ENCODE assay signal across 10 cellular contexts in genomic region chr17:78133179-78133951, GRCh38. TPM values are rescaled to one million over a fixed set of nuclear protein-coding genes. Genes with fewer than 3 reads are reported as not detected.
DNase-seq lines count a peak whose midpoint lies in the region; ATAC-seq and TF ChIP-seq lines count a peak whose summit lies in the region.
"Had no signal": no experiment of that assay in that cellular context is flagged by ENCODE, and none has a peak within 500 bp of the region (broad histone marks: within the 10 kb centered on the region; RNA-seq: fewer than 3 reads in every experiment).

No MANE protein-coding gene starts in this region.

- H3K79me2 ChIP-seq in DOHH2 (ENCODE audit: control insufficient read depth, low read length) (peaks cover 58% of the 10 kb centered on the region), MM.1S (ENCODE audit: low read length) (peaks cover 63% of the 10 kb centered on the region)

- no peak overlapping the region for H2AFZ ChIP-seq in MM.1S (ENCODE audit: low read length)
- no peak overlapping the region for H2AFZ ChIP-seq in neuronal stem cell (ENCODE audit: low read length)

- H2BK12ac ChIP-seq in neuronal stem cell (ENCODE audit: low read length), result peak overlapping the region; percentile 95

- peak overlapping the region; percentile 29 for H2BK5ac ChIP-seq in neuronal stem cell (ENCODE audit: low read length)

- TF ChIP-seq CTCF in DOHH2 (IDR thresholded peaks at IDR 0.05; ENCODE audit: low read depth, low read length, poor library complexity, severe bottlenecking) (no peak), MM.1S (IDR thresholded peaks at IDR 0.05; ENCODE audit: low read length) (no peak)

- H3K23ac ChIP-seq in neuronal stem cell (ENCODE audit: low read depth, low read length, poor library complexity), result peak overlapping the region; percentile 98

- no peaks in the 10 kb centered on the region for H3K27me3 ChIP-seq in DOHH2 (ENCODE audit: control insufficient read depth, low read length)
- no peaks in the 10 kb centered on the region for H3K27me3 ChIP-seq in MM.1S (replicated peaks; ENCODE audit: insufficient read depth, low read length)
- H3K27me3 ChIP-seq in neuronal stem cell (ENCODE audit: control insufficient read depth in 3 of 3, insufficient read depth in 3 of 3, low read depth in 1 of 3, low read length in 3 of 3), result peaks cover 6 to 52% (median 28%) of the 10 kb centered on the region in 3 experiments

- H3K36me3 ChIP-seq in DOHH2 (ENCODE audit: control insufficient read depth, low read length), result peaks cover 86% of the 10 kb centered on the region
- H3K36me3 ChIP-seq in MM.1S (replicated peaks; ENCODE audit: insufficient read depth, low read length), result peaks cover 4% of the 10 kb centered on the region
- H3K36me3 ChIP-seq in neuronal stem cell (replicated peaks in 1 of 2; ENCODE audit: control insufficient read depth in 2 of 2, insufficient read depth in 2 of 2, low read length in 2 of 2), result no peaks in the 10 kb centered on the region

- WGBS in neuronal stem cell (ENCODE audit: extremely low coverage in 2 of 2, insufficient read length in 2 of 2, insufficient replicate concordance in 1 of 2), 2 donors, result no CpG with 5 or more reads among the region's 30 CpGs

- H2BK15ac ChIP-seq in neuronal stem cell (ENCODE audit: low read length), result peak overlapping the region; percentile 59

- H2AK5ac ChIP-seq in neuronal stem cell (ENCODE audit: low read depth, low read length), result peak overlapping the region; percentile 72

- DNase-seq in MM.1S (no peak), neuronal stem cell (ENCODE audit: low spot score) (no peak), SW480 (ENCODE audit: low spot score) (no peak), GM19238 (ENCODE audit: insufficient read length, low spot score) (no peak), NCI-H1436 treated with DMSO at 0.1 percent for 48 hours (lab: John Stamatoyannopoulos, UW) (no peak)
- DNase-seq in activated effector memory CD4-positive, alpha-beta T cell treated with anti-CD3 and anti-CD28 coated beads, Interleukin-2, amount 50 U/mL, for 16 hours, result peak; percentile 69
- DNase-seq: NCI-H2081 treated with DMSO at 0.1 percent for 48 hours, occipital lobe had no signal

- H3K18ac ChIP-seq in neuronal stem cell (ENCODE audit: low read length), result peak overlapping the region; percentile 80

- H4K91ac ChIP-seq in neuronal stem cell (ENCODE audit: low read depth, low read length, poor library complexity), result peak overlapping the region; percentile 13

- ATAC-seq in HG02571 (IDR thresholded peaks at IDR 0.05; ENCODE audit: unreplicated experiment), result no peak

- H3K4me1 ChIP-seq in DOHH2 (ENCODE audit: control insufficient read depth, low read length) (peaks cover 82% of the 10 kb centered on the region), MM.1S (ENCODE audit: low read length) (peaks cover 35% of the 10 kb centered on the region), neuronal stem cell (ENCODE audit: control insufficient read depth in 2 of 2, insufficient read depth in 1 of 2, low read depth in 1 of 2, low read length in 2 of 2) (peaks cover 6 to 14% of the 10 kb centered on the region in 2 donors)

- no peak overlapping the region for H4K8ac ChIP-seq in neuronal stem cell (ENCODE audit: low read depth, low read length)

- H3K9ac ChIP-seq in MM.1S (ENCODE audit: low read length) (no peak overlapping the region), neuronal stem cell (ENCODE audit: low read depth, low read length, poor library complexity) (peak overlapping the region; percentile 32)

- peak overlapping the region; percentile 95 for H3K4me3 ChIP-seq in DOHH2 (ENCODE audit: low read length)
- no peak overlapping the region for H3K4me3 ChIP-seq in MM.1S (ENCODE audit: low read length)
- H3K4me3 ChIP-seq in neuronal stem cell (ENCODE audit: low read length in 2 of 2), result no peak overlapping the region

- H4K20me1 ChIP-seq in DOHH2 (ENCODE audit: control insufficient read depth, insufficient read depth, low read depth, low read length) (peaks cover 3% of the 10 kb centered on the region; the same call in 1 of the 2 replicates), MM.1S (ENCODE audit: insufficient read depth, low read length) (no peaks in the 10 kb centered on the region)

- no peak overlapping the region for H3K4ac ChIP-seq in neuronal stem cell (ENCODE audit: low read length)

- peak overlapping the region; percentile 25 for H3K14ac ChIP-seq in neuronal stem cell (ENCODE audit: low read length)

- H3K4me2 ChIP-seq in DOHH2 (ENCODE audit: low read length) (peak overlapping the region; percentile 99), MM.1S (ENCODE audit: low read depth, low read length) (peak overlapping the region; percentile 97), neuronal stem cell (ENCODE audit: insufficient read depth, low read length, poor library complexity, severe bottlenecking) (no peak overlapping the region)

- peak overlapping the region; percentile 90 for H3K27ac ChIP-seq in DOHH2 (ENCODE audit: low read depth, low read length)
- H3K27ac ChIP-seq in MM.1S (ENCODE audit: low read length), result no peak overlapping the region
- no peak overlapping the region for H3K27ac ChIP-seq in neuronal stem cell (replicated peaks; ENCODE audit: low read length)

- H3K9me3 ChIP-seq in DOHH2 (ENCODE audit: control insufficient read depth, insufficient read depth, low read length), result no peaks in the 10 kb centered on the region
- H3K9me3 ChIP-seq in MM.1S (replicated peaks; ENCODE audit: insufficient read depth, low read length), result no peaks in the 10 kb centered on the region
- H3K9me3 ChIP-seq in neuronal stem cell (replicated peaks in 1 of 2; ENCODE audit: control insufficient read depth in 2 of 2, insufficient read depth in 1 of 2, low read depth in 1 of 2, low read length in 2 of 2), result peaks cover 0 to 4% of the 10 kb centered on the region in 2 donors

- H3K9me2 ChIP-seq in DOHH2 (replicated peaks; ENCODE audit: control insufficient read depth, low read length), result no peaks in the 10 kb centered on the region
- H3K9me2 ChIP-seq in MM.1S (replicated peaks; ENCODE audit: insufficient read depth, low read length), result no peaks in the 10 kb centered on the region

- H2BK120ac ChIP-seq in neuronal stem cell (ENCODE audit: low read depth, low read length), result peak overlapping the region; percentile 52

- peaks cover 6% of the 10 kb centered on the region for H3K79me1 ChIP-seq in neuronal stem cell (ENCODE audit: low read depth, low read length)

- peaks cover 19% of the 10 kb centered on the region for H3F3A ChIP-seq in DOHH2 (ENCODE audit: control insufficient read depth, insufficient read depth)
- H3F3A ChIP-seq in MM.1S (ENCODE audit: insufficient read depth, low read length), result peaks cover 52% of the 10 kb centered on the region

RNA-seq across cellular contexts. Expression of gene TMC8, which starts 2.8 kb away (rescaled TPM):
- polyA plus RNA-seq in neuronal stem cell (2013, experiment 1 of 2), result 0.08 TPM
- 0.08 TPM for polyA plus RNA-seq in neuronal stem cell (2013, experiment 2 of 2)

RNA-seq across cellular contexts. Expression of gene TMC6, which starts 4.8 kb away (rescaled TPM):
- 18.0 TPM for polyA plus RNA-seq in neuronal stem cell (2013, experiment 1 of 2)
- 18.2 TPM for polyA plus RNA-seq in neuronal stem cell (2013, experiment 2 of 2)

RNA-seq across cellular contexts. Expression of gene C17orf99, which starts 12.8 kb away (rescaled TPM):
- not detected for polyA plus RNA-seq in neuronal stem cell (2013, experiment 1 of 2)
- polyA plus RNA-seq in neuronal stem cell (2013, experiment 2 of 2), result not detected

RNA-seq across cellular contexts. Expression of gene SYNGR2, which starts 35.0 kb away (rescaled TPM):
- 16.6 TPM for polyA plus RNA-seq in neuronal stem cell (2013, experiment 1 of 2)
- polyA plus RNA-seq in neuronal stem cell (2013, experiment 2 of 2), result 16.6 TPM

RNA-seq across cellular contexts. Expression of gene TK1, which starts 53.5 kb away (rescaled TPM):
- 38.3 TPM for polyA plus RNA-seq in neuronal stem cell (2013, experiment 1 of 2)
- 37.7 TPM for polyA plus RNA-seq in neuronal stem cell (2013, experiment 2 of 2)
